ENCODE assay signal across 1 cellular context in genomic region chr6:33788694-33789549, GRCh38.
TF ChIP-seq lines count a peak whose summit lies in the region.

Gene LEMD2 (minus strand): TSS chr6:33789130. CDS start chr6:33789116, 14 bp downstream.

TF ChIP-seq in K562, 482 proteins besides CTCF, POLR2A, EP300 and RAD21 (continued from another document and continues in another):
- TF ChIP-seq ZNF449 (CRISPR knock-in tag; IDR thresholded peaks at IDR 0.05) (peak; percentile 75; the same call in 1 of the 2 replicates), POLR2B (IDR thresholded peaks at IDR 0.05; ENCODE audit: low read depth, partially characterized antibody) (peak; percentile 13), MNT (conservative IDR thresholded peaks at IDR 0.05) (peak in 1 of 2 experiments; percentile 72; a peak in 2 of 4 replicates), NONO (IDR thresholded peaks at IDR 0.05; ENCODE audit: low read depth in 2 of 2, low read length in 1 of 2) (peak in 1 of 2 experiments; percentile 70; a peak in 3 of 4 replicates), ZNF639 (CRISPR knock-in tag; conservative IDR thresholded peaks at IDR 0.05 in 1 of 2, IDR thresholded peaks at IDR 0.05 in 1 of 2) (peak in 1 of 2 experiments; percentile 98; a peak in 3 of 4 replicates), TBP (optimal IDR thresholded peaks at IDR 0.05; ENCODE audit: low read depth, low read length) (peak; percentile 64), ZFP91 (CRISPR knock-in tag; IDR thresholded peaks at IDR 0.05) (no peak), PRPF4 (IDR thresholded peaks at IDR 0.05; ENCODE audit: insufficient read depth, low read depth, low read length, poor library complexity, severe bottlenecking) (no peak), ARID1B (IDR thresholded peaks at IDR 0.05) (no peak), PPARD (CRISPR knock-in tag; IDR thresholded peaks at IDR 0.05) (no peak), CBX5 (IDR thresholded peaks at IDR 0.05; ENCODE audit: borderline replicate concordance, low read depth) (no peak), PTTG1 (tag; IDR thresholded peaks at IDR 0.05; ENCODE audit: low read depth) (0 out of 2 replicates have a peak, but pooled peaks have one; percentile 22), SRSF9 (IDR thresholded peaks at IDR 0.05; ENCODE audit: borderline replicate concordance, low read depth, low read length) (no peak), HDAC8 (tag; IDR thresholded peaks at IDR 0.05) (peak; percentile 95), ETV5 (CRISPR knock-in tag; IDR thresholded peaks at IDR 0.05; ENCODE audit: low read depth) (peak; percentile 70; the same call in 1 of the 2 replicates), RAD51 (IDR thresholded peaks at IDR 0.05; ENCODE audit: borderline replicate concordance, low read depth) (no peak), GABPB1 (CRISPR knock-in tag; IDR thresholded peaks at IDR 0.05) (peak; percentile 90), CGGBP1 (CRISPR knock-in tag; IDR thresholded peaks at IDR 0.05) (0 out of 2 replicates have a peak, but pooled peaks have one; percentile 26), ZNF780A (CRISPR knock-in tag; IDR thresholded peaks at IDR 0.05) (no peak), ZNF197 (CRISPR knock-in tag; IDR thresholded peaks at IDR 0.05; ENCODE audit: low read depth) (peak; percentile 99), SMARCC2 (IDR thresholded peaks at IDR 0.05; ENCODE audit: low read depth) (no peak), CREM (IDR thresholded peaks at IDR 0.05; ENCODE audit: low read depth) (peak; percentile 94), ZBTB40 (IDR thresholded peaks at IDR 0.05) (peak; percentile 86), ZBTB40 (CRISPR knock-in tag; IDR thresholded peaks at IDR 0.05) (no peak), RBM25 (IDR thresholded peaks at IDR 0.05; ENCODE audit: low read depth, low read length, severe bottlenecking) (peak; percentile 37), ZNF609 (CRISPR knock-in tag; IDR thresholded peaks at IDR 0.05; ENCODE audit: borderline replicate concordance) (peak; percentile 75; the same call in 1 of the 2 replicates), ZBTB2 (IDR thresholded peaks at IDR 0.05) (peak; percentile 68; the same call in 1 of the 2 replicates), SREBF2 (CRISPR knock-in tag; IDR thresholded peaks at IDR 0.05) (no peak), TEAD4 (IDR thresholded peaks at IDR 0.05; ENCODE audit: low read length) (peak; percentile 45; the same call in 1 of the 2 replicates), TEAD4 (CRISPR knock-in tag; IDR thresholded peaks at IDR 0.05; ENCODE audit: borderline replicate concordance) (no peak), VEZF1 (CRISPR knock-in tag; IDR thresholded peaks at IDR 0.05) (peak; percentile 98), POLR2H (tag; IDR thresholded peaks at IDR 0.05; ENCODE audit: low read depth) (no peak), NCOA6 (IDR thresholded peaks at IDR 0.05) (no peak), OTX1 (CRISPR knock-in tag; IDR thresholded peaks at IDR 0.05) (peak; percentile 96)
